Comparison of ENCODE assay signal across 18 cellular contexts in genomic region chr2:218332288-218332687, GRCh38. TPM values are rescaled to one million over a fixed set of nuclear protein-coding genes. Genes with fewer than 3 reads are reported as not detected.
A peak's percentile ranks its signal among the peaks of the same experiment; 100 is the strongest.
DNase-seq lines count a peak whose midpoint lies in the region; ATAC-seq and TF ChIP-seq lines count a peak whose summit lies in the region.
"Had no signal": no experiment of that assay in that cellular context is flagged by ENCODE, and none has a peak within 500 bp of the region (broad histone marks: within the 10 kb centered on the region; RNA-seq: fewer than 3 reads in every experiment).

No MANE protein-coding gene starts in this region.

- no peaks in the 10 kb centered on the region for H3K27me3 Mint-ChIP-seq in activated T-cell treated with anti-CD3 and anti-CD28 coated beads, Interleukin-2, amount 50 U/mL, for 72 hours (ENCODE audit: low read depth)
- H3K27me3 Mint-ChIP-seq in activated T-cell treated with anti-CD3 and anti-CD28 coated beads, Interleukin-2, amount 50 U/mL, for 24 hours = no peaks in the 10 kb centered on the region

- 81% methylated on average over 1 of the region's 1 CpG for WGBS in liver

- DNase-seq in activated T-cell treated with anti-CD3 and anti-CD28 coated beads, Interleukin-2, amount 50 U/mL, for 72 hours = no peak
- no peak for DNase-seq in activated T-cell treated with anti-CD3 and anti-CD28 coated beads, Interleukin-2, amount 50 U/mL, for 24 hours
- DNase-seq in WERI-Rb-1 = peak; percentile 63
- DNase-seq in substantia nigra (lab: John Stamatoyannopoulos, UW) = no peak
- DNase-seq in breast epithelium (ENCODE audit: low spot score in 2 of 2) = no peak
- no peak for DNase-seq in NCI-H2227 treated with DMSO at 0.1 percent for 48 hours (lab: John Stamatoyannopoulos, UW)
- DNase-seq: activated CD4-positive, alpha-beta T cell treated with anti-CD3 and anti-CD28 coated beads for 48 hours; effector memory CD4-positive, alpha-beta T cell; glutamatergic neuron; left cardiac atrium; PC-3; upper lobe of right lung had no signal

- H3K9me3 ChIP-seq in WERI-Rb-1 (ENCODE audit: severe bottlenecking) (no peaks in the 10 kb centered on the region), liver (ENCODE audit: control insufficient read depth in 4 of 4, low read length in 3 of 4) (no peaks in the 10 kb centered on the region), breast epithelium (no peaks in the 10 kb centered on the region)
- H3K9me3 ChIP-seq: upper lobe of right lung had no signal

- no peak overlapping the region for H3K4me3 Mint-ChIP-seq in activated T-cell treated with anti-CD3 and anti-CD28 coated beads, Interleukin-2, amount 50 U/mL, for 72 hours
- H3K4me3 Mint-ChIP-seq in activated T-cell treated with anti-CD3 and anti-CD28 coated beads, Interleukin-2, amount 50 U/mL, for 24 hours = no peak overlapping the region
- H3K4me3 Mint-ChIP-seq: activated T-helper 1 cell treated with anti-CD3 and anti-CD28 coated beads, Interleukin-12 subunit alpha, Interleukin-12 subunit beta, Interleukin-2, Interleukin-4 antibody, amounts not matched to agents 30 ng/mL and 10 ng/mL and 1 ng/mL, durations not matched to agents 14 hours and 24 hours and 36 hours; neural crest cell; T-helper 1 cell treated with Interleukin-12 subunit alpha and Interleukin-12 subunit beta and Interleukin-4 antibody, amounts not matched to agents 30 μg/mL and 1 μg/mL, for 36 hours had no signal

- peak overlapping the region; percentile 26 for H3K27ac Mint-ChIP-seq in activated T-cell treated with anti-CD3 and anti-CD28 coated beads, Interleukin-2, amount 50 U/mL, for 72 hours
- no peak overlapping the region for H3K27ac Mint-ChIP-seq in activated T-cell treated with anti-CD3 and anti-CD28 coated beads, Interleukin-2, amount 50 U/mL, for 24 hours
- H3K27ac Mint-ChIP-seq: T-helper 1 cell treated with Interleukin-12 subunit alpha and Interleukin-12 subunit beta and Interleukin-4 antibody, amounts not matched to agents 30 μg/mL and 1 μg/mL, for 36 hours had no signal

- H3K9me3 Mint-ChIP-seq in activated T-cell treated with anti-CD3 and anti-CD28 coated beads, Interleukin-2, amount 50 U/mL, for 72 hours = no peaks in the 10 kb centered on the region
- H3K9me3 Mint-ChIP-seq in activated T-cell treated with anti-CD3 and anti-CD28 coated beads, Interleukin-2, amount 50 U/mL, for 24 hours = no peaks in the 10 kb centered on the region
- H3K9me3 Mint-ChIP-seq: activated T-helper 1 cell treated with anti-CD3 and anti-CD28 coated beads, Interleukin-12 subunit alpha, Interleukin-12 subunit beta, Interleukin-2, Interleukin-4 antibody, amounts not matched to agents 30 ng/mL and 10 ng/mL and 1 ng/mL, durations not matched to agents 14 hours and 24 hours and 36 hours; neural crest cell; T-helper 1 cell treated with Interleukin-12 subunit alpha and Interleukin-12 subunit beta and Interleukin-4 antibody, amounts not matched to agents 30 μg/mL and 1 μg/mL, for 36 hours had no signal

- no peak for TF ChIP-seq RAD21 in liver (IDR thresholded peaks at IDR 0.05)

- H3K36me3 Mint-ChIP-seq in activated T-cell treated with anti-CD3 and anti-CD28 coated beads, Interleukin-2, amount 50 U/mL, for 72 hours (ENCODE audit: insufficient read depth in 2 of 2) = no peaks in the 10 kb centered on the region
- H3K36me3 Mint-ChIP-seq in activated T-cell treated with anti-CD3 and anti-CD28 coated beads, Interleukin-2, amount 50 U/mL, for 24 hours (ENCODE audit: low read depth) = no peaks in the 10 kb centered on the region

- H3K27ac ChIP-seq in WERI-Rb-1 (peak overlapping the region; percentile 22; the same call in 1 of the 2 replicates), liver (ENCODE audit: low read depth in 1 of 2, low read length in 2 of 2) (peak overlapping the region; percentile 0 to 31), substantia nigra (ENCODE audit: low read depth, low read length, poor library complexity, severe bottlenecking) (peak overlapping the region; percentile 72), breast epithelium (no peak overlapping the region)

- TF ChIP-seq CTCF in WERI-Rb-1 (IDR thresholded peaks at IDR 0.05; ENCODE audit: low read depth, low read length) (peak; percentile 60), liver (IDR thresholded peaks at IDR 0.05; ENCODE audit: low read depth, low read length, missing input control) (no peak), breast epithelium (IDR thresholded peaks at IDR 0.05) (no peak)

- intact Hi-C loops in breast epithelium (cut with DNase I; ENCODE audit: low total_unique reads) = no loop called here

- ATAC-seq in activated T-cell treated with anti-CD3 and anti-CD28 coated beads, Interleukin-2, amount 50 U/mL, for 72 hours (replicated peaks in 1 of 2) = no peak
- ATAC-seq in GM19023 (IDR thresholded peaks at IDR 0.05; ENCODE audit: unreplicated experiment) = no peak
- ATAC-seq: PC-3 had no signal

- no peaks in the 10 kb centered on the region for H3K27me3 ChIP-seq in WERI-Rb-1 (ENCODE audit: insufficient read depth, low read depth, severe bottlenecking)
- no peaks in the 10 kb centered on the region for H3K27me3 ChIP-seq in liver (ENCODE audit: control insufficient read depth in 4 of 4, insufficient read depth in 4 of 4, low read length in 3 of 4)
- no peaks in the 10 kb centered on the region for H3K27me3 ChIP-seq in breast epithelium
- H3K27me3 ChIP-seq: upper lobe of right lung had no signal

- TF ChIP-seq POLR2A in breast epithelium (IDR thresholded peaks at IDR 0.05) = no peak

- H3K36me3 ChIP-seq in WERI-Rb-1 (no peaks in the 10 kb centered on the region), liver (ENCODE audit: control insufficient read depth in 4 of 4, insufficient read depth in 3 of 4, low read depth in 1 of 4, low read length in 3 of 4) (peaks cover 0 to 2% (median under 1%) of the 10 kb centered on the region in 4 donors), breast epithelium (no peaks in the 10 kb centered on the region)
- H3K36me3 ChIP-seq: upper lobe of right lung had no signal

- peaks cover 10 to 19% (median 10%) of the 10 kb centered on the region in 4 donors for H3K4me1 ChIP-seq in liver (ENCODE audit: control insufficient read depth in 4 of 4, insufficient read depth in 4 of 4, low read length in 3 of 4)
- H3K4me1 ChIP-seq in breast epithelium = no peaks in the 10 kb centered on the region

- H3K9ac ChIP-seq in liver (ENCODE audit: low read depth in 1 of 2, low read length in 2 of 2) = no peak overlapping the region

- H3K4me1 Mint-ChIP-seq in activated T-cell treated with anti-CD3 and anti-CD28 coated beads, Interleukin-2, amount 50 U/mL, for 72 hours (ENCODE audit: low read depth) = peaks cover 28% of the 10 kb centered on the region
- H3K4me1 Mint-ChIP-seq in activated T-cell treated with anti-CD3 and anti-CD28 coated beads, Interleukin-2, amount 50 U/mL, for 24 hours (ENCODE audit: low read depth) = no peaks in the 10 kb centered on the region

- H3K4me3 ChIP-seq in WERI-Rb-1 (ENCODE audit: low read depth, low read length) (no peak overlapping the region), liver (ENCODE audit: low read depth in 1 of 3, low read length in 3 of 3) (no peak overlapping the region), breast epithelium (no peak overlapping the region)
- H3K4me3 ChIP-seq: upper lobe of right lung had no signal

TF ChIP-seq in liver, 16 proteins besides CTCF, POLR2A, EP300 and RAD21:
- no peak for TF ChIP-seq HNF4G (IDR thresholded peaks at IDR 0.05)
- no peak for TF ChIP-seq EGR1 (IDR thresholded peaks at IDR 0.05; ENCODE audit: low read depth in 2 of 2)
- no peak for TF ChIP-seq FOXA1 (IDR thresholded peaks at IDR 0.05)
TF ChIP-seq in liver: peak in this region for 0.

RNA-seq across cellular contexts. Expression of gene CATIP, which starts 24.4 kb away (rescaled TPM):
- total RNA-seq in activated T-cell treated with anti-CD3 and anti-CD28 coated beads, Interleukin-2, amount 50 U/mL, for 72 hours = not detected
- total RNA-seq in liver = not detected
- under 1 TPM; 0.05 to 0.35 TPM for polyA plus RNA-seq in liver
- under 1 TPM in 1 of 3 donors, not detected in 2; 0.44 TPM for total RNA-seq in breast epithelium
- total RNA-seq: A172; activated T-helper 1 cell treated with anti-CD3 and anti-CD28 coated beads, Interleukin-12 subunit alpha, Interleukin-12 subunit beta, Interleukin-2, Interleukin-4 antibody, amounts not matched to agents 30 ng/mL and 10 ng/mL and 1 ng/mL, durations not matched to agents 14 hours and 24 hours and 36 hours; left cardiac atrium; neural crest cell; PC-3 had no signal

RNA-seq across cellular contexts. Expression of gene TMBIM1, which starts 40.0 kb away (rescaled TPM):
- total RNA-seq in activated T-cell treated with anti-CD3 and anti-CD28 coated beads, Interleukin-2, amount 50 U/mL, for 72 hours = 10 to 100 TPM; 64.5 to 75.1 TPM
- total RNA-seq in liver (100 to 1,000 TPM; 122 to 133 TPM), breast epithelium (100 to 1,000 TPM; 168 to 330 (median 170) TPM)
- polyA plus RNA-seq in liver = 100 to 1,000 TPM in 1 of 2 donors, 10 to 100 TPM in 1; 61.8 to 106 TPM

RNA-seq across cellular contexts. Expression of gene SLC11A1, which starts 49.8 kb away (rescaled TPM):
- total RNA-seq in activated T-cell treated with anti-CD3 and anti-CD28 coated beads, Interleukin-2, amount 50 U/mL, for 72 hours = under 1 TPM in 1 of 2 donors, not detected in 1; 0.19 TPM
- total RNA-seq in liver = 10 to 100 TPM in 1 of 2 donors, 1 to 10 TPM in 1; 1.4 to 23.0 TPM
- 1 to 10 TPM; 2.7 to 3.8 TPM for polyA plus RNA-seq in liver
- total RNA-seq in breast epithelium = 10 to 100 TPM; 14.4 to 53.4 (median 17.9) TPM
- total RNA-seq: A172 had no signal

Comparison
In these comparisons a context has a peak if more than half of its experiments do, and no peak if none do; other contexts are left out.
1. H3K27ac ChIP-seq: peak in WERI-Rb-1 (single experiment), liver (2 of 2) and substantia nigra (single experiment); none in breast epithelium (0 of 2).